23 cellular contexts compared by ENCODE assay signal in the genomic region with DNA sequence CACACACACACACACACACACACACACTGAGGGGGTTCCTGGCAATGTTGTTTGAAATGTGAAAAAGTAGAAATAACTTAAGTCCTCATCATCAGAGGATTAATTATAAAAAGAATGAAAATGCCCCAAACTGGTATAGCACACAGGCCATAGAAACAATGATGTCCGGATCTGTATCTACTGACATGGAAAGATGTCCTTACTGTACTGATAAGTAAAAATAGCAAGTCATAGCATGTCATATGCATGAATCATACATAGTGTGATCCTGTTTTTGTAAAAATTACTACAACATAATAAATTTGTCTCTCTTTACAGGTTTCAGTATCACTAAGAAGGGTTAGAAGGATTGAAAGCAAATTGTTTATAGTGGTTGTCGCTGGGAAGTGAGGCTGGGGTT.
DNase-seq lines count a peak whose midpoint lies in the region; ATAC-seq, FAIRE-seq and TF ChIP-seq lines count a peak whose summit lies in the region.
"Had no signal": no experiment of that assay in that cellular context is flagged by ENCODE, and none has a peak within 500 bp of the region (broad histone marks: within the 10 kb centered on the region; RNA-seq: fewer than 3 reads in every experiment).

No MANE protein-coding gene starts in this region.

- no peaks in the 10 kb centered on the region for H3K9me3 Mint-ChIP-seq in MCF 10A (ENCODE audit: unreplicated experiment)
- H3K9me3 Mint-ChIP-seq: activated CD4-positive, alpha-beta memory T cell treated with anti-CD3 and anti-CD28 coated beads for 36 hours; memory B cell; stimulated activated effector memory CD8-positive, alpha-beta T cell treated with anti-CD3 and anti-CD28 coated beads, Interleukin-12 subunit alpha, Interleukin-12 subunit beta, amount 100 ng/mL, for 72 hours had no signal

- H3K4me1 ChIP-seq in breast epithelium (no peaks in the 10 kb centered on the region), HepG2 (ENCODE audit: insufficient read depth, low read length) (no peaks in the 10 kb centered on the region), lower lobe of right lung (no peaks in the 10 kb centered on the region)

- H3K27ac ChIP-seq in breast epithelium (no peak overlapping the region), brain microvascular endothelial cell (peak overlapping the region; percentile 25), HepG2 (ENCODE audit: extremely low read length, insufficient read depth, low read length) (no peak overlapping the region), lower lobe of right lung (no peak overlapping the region)
- H3K27ac ChIP-seq: 22Rv1, skin epidermis had no signal

- WGBS in HepG2 (ENCODE audit: low lambda C conversion rate): 94% methylated on average over 2 of the region's 2 CpGs

- no peak overlapping the region for H3K4me3 Mint-ChIP-seq in MCF 10A (ENCODE audit: unreplicated experiment)
- H3K4me3 Mint-ChIP-seq: activated CD4-positive, alpha-beta memory T cell treated with anti-CD3 and anti-CD28 coated beads for 36 hours; memory B cell; stimulated activated effector memory CD8-positive, alpha-beta T cell treated with anti-CD3 and anti-CD28 coated beads, Interleukin-12 subunit alpha, Interleukin-12 subunit beta, amount 100 ng/mL, for 72 hours had no signal

- H3K9ac ChIP-seq in HepG2 (ENCODE audit: insufficient read depth, low read depth, low read length): no peak overlapping the region

- POLR2A ChIA-PET in MCF 10A (lab: Yijun Ruan, JAX): interaction anchor here (0.7 to 1.1 kb wide), 3 partner anchors 10 to 912 kb away, joined by 3 read pairs; partner anchors contain the start of gene PDCL
- POLR2A ChIA-PET in HepG2 (lab: Yijun Ruan, JAX): no interaction called here

- BruUV-seq in MCF 10A (replicated peaks; lab: Mats Ljungman, UMichigan) (no TSS peak), HepG2 (replicated peaks; lab: Mats Ljungman, UMichigan) (no TSS peak)

- no peak for TF ChIP-seq EP300 in HepG2 (IDR thresholded peaks at IDR 0.05; ENCODE audit: low read depth in 2 of 2, low read length in 2 of 2)
- TF ChIP-seq EP300 in HepG2 (CRISPR knock-in tag; IDR thresholded peaks at IDR 0.05; ENCODE audit: borderline replicate concordance): no peak

- intact Hi-C loops in MCF 10A (cut with micrococcal nuclease) (no loop called here), breast epithelium (cut with DNase I; ENCODE audit: low total_unique reads) (no loop called here), HepG2 (cut with micrococcal nuclease; ENCODE audit: unreplicated experiment) (no loop called here), lower lobe of right lung (cut with DNase I) (no loop called here)

- no peak overlapping the region for H3K4me2 ChIP-seq in HepG2 (ENCODE audit: low read depth, low read length)

- H3K9me3 ChIP-seq in breast epithelium (no peaks in the 10 kb centered on the region), HepG2 (ENCODE audit: low read length) (no peaks in the 10 kb centered on the region), lower lobe of right lung (no peaks in the 10 kb centered on the region)
- H3K9me3 ChIP-seq: Caco-2 had no signal

- ATAC-seq in HepG2 (no peak), lower lobe of right lung (no peak), HG02885 (IDR thresholded peaks at IDR 0.05; ENCODE audit: poor library complexity, unreplicated experiment) (no peak)
- ATAC-seq: Right ventricle myocardium inferior; stimulated activated effector memory CD8-positive, alpha-beta T cell treated with anti-CD3 and anti-CD28 coated beads, Interleukin-12 subunit alpha, Interleukin-12 subunit beta, amount 100 ng/mL, for 72 hours had no signal

- DNase-seq in MCF 10A (ENCODE audit: unreplicated experiment) (no peak), breast epithelium (ENCODE audit: low spot score in 2 of 2) (no peak), brain microvascular endothelial cell (peak; percentile 43), fibroblast of the aortic adventitia (ENCODE audit: low read depth) (peak; percentile 51), SW480 (ENCODE audit: low spot score) (no peak), HepG2 (ENCODE audit: low spot score) (no peak), lower lobe of right lung (no peak)
- DNase-seq: activated CD4-positive, alpha-beta memory T cell treated with anti-CD3 and anti-CD28 coated beads for 36 hours; activated gamma-delta T cell; Caco-2; GOT3; kidney glomerular epithelial cell; MM.1S; NCI-H146; NCI-H526; nucleus accumbens; stimulated activated CD4-positive, alpha-beta T cell treated with anti-CD3 and anti-CD28 coated beads, Interleukin-2, amount 100 ng/mL, for 24 hours had no signal

- in situ Hi-C loops in brain microvascular endothelial cell (cut with HindIII; ENCODE audit: low pct_ligation_motif_present, low sequenced_read_pairs): no loop called here
- in situ Hi-C loops in HepG2 (cut with HindIII; ENCODE audit: extremely low pct_ligation_motif_present, low pct_unique_long_range_greater_than_20kb): no loop called here

- FAIRE-seq in HepG2 (lab: Jason Lieb, UNC): no peak

- H3K27ac Mint-ChIP-seq in MCF 10A (ENCODE audit: low read depth, unreplicated experiment): peak overlapping the region; percentile 75
- H3K27ac Mint-ChIP-seq: activated CD4-positive, alpha-beta memory T cell treated with anti-CD3 and anti-CD28 coated beads for 36 hours; memory B cell; stimulated activated effector memory CD8-positive, alpha-beta T cell treated with anti-CD3 and anti-CD28 coated beads, Interleukin-12 subunit alpha, Interleukin-12 subunit beta, amount 100 ng/mL, for 72 hours had no signal

- TF ChIP-seq CTCF in MCF 10A (IDR thresholded peaks at IDR 0.05; ENCODE audit: unreplicated experiment) (no peak), breast epithelium (IDR thresholded peaks at IDR 0.05) (no peak), brain microvascular endothelial cell (IDR thresholded peaks at IDR 0.05; ENCODE audit: low read depth, low read length, missing control alignments) (no peak), fibroblast of the aortic adventitia (IDR thresholded peaks at IDR 0.05; ENCODE audit: insufficient read depth, low read length) (no peak), HepG2 (CRISPR knock-in tag; IDR thresholded peaks at IDR 0.05) (no peak), lower lobe of right lung (IDR thresholded peaks at IDR 0.05) (no peak)

- no peaks in the 10 kb centered on the region for H3K36me3 ChIP-seq in breast epithelium
- no peaks in the 10 kb centered on the region for H3K36me3 ChIP-seq in brain microvascular endothelial cell (replicated peaks)
- no peaks in the 10 kb centered on the region for H3K36me3 ChIP-seq in HepG2 (replicated peaks in 1 of 2; ENCODE audit: control insufficient read depth in 1 of 2, insufficient read depth in 2 of 2, low read length in 2 of 2)
- no peaks in the 10 kb centered on the region for H3K36me3 ChIP-seq in lower lobe of right lung

- H3K27me3 Mint-ChIP-seq in MCF 10A (ENCODE audit: insufficient read depth, unreplicated experiment): no peaks in the 10 kb centered on the region
- H3K27me3 Mint-ChIP-seq: activated CD4-positive, alpha-beta memory T cell treated with anti-CD3 and anti-CD28 coated beads for 36 hours had no signal

- no peaks in the 10 kb centered on the region for H3K27me3 ChIP-seq in breast epithelium
- no peaks in the 10 kb centered on the region for H3K27me3 ChIP-seq in brain microvascular endothelial cell (replicated peaks)
- no peaks in the 10 kb centered on the region for H3K27me3 ChIP-seq in HepG2 (ENCODE audit: control insufficient read depth in 1 of 2, insufficient read depth in 2 of 2, low read length in 2 of 2)
- H3K27me3 ChIP-seq in lower lobe of right lung (ENCODE audit: low read depth): no peaks in the 10 kb centered on the region

- H3K79me2 ChIP-seq in HepG2 (ENCODE audit: insufficient read depth, low read length): no peaks in the 10 kb centered on the region

- no peak for TF ChIP-seq RAD21 in HepG2 (CRISPR knock-in tag; IDR thresholded peaks at IDR 0.05)

- no peaks in the 10 kb centered on the region for H4K20me1 ChIP-seq in HepG2 (ENCODE audit: insufficient read depth, low read length)

- H3K36me3 Mint-ChIP-seq in MCF 10A (ENCODE audit: insufficient read depth, unreplicated experiment): peaks cover 9% of the 10 kb centered on the region
- H3K36me3 Mint-ChIP-seq: activated CD4-positive, alpha-beta memory T cell treated with anti-CD3 and anti-CD28 coated beads for 36 hours; stimulated activated effector memory CD8-positive, alpha-beta T cell treated with anti-CD3 and anti-CD28 coated beads, Interleukin-12 subunit alpha, Interleukin-12 subunit beta, amount 100 ng/mL, for 72 hours had no signal

- H3K4me3 ChIP-seq in breast epithelium: no peak overlapping the region
- H3K4me3 ChIP-seq in brain microvascular endothelial cell (ENCODE audit: low read depth, low read length): no peak overlapping the region
- H3K4me3 ChIP-seq in fibroblast of the aortic adventitia (ENCODE audit: low read depth, low read length): no peak overlapping the region
- H3K4me3 ChIP-seq in HepG2 (replicated peaks in 1 of 3; ENCODE audit: insufficient read depth in 1 of 3, low read depth in 2 of 3, low read length in 3 of 3): no peak overlapping the region
- H3K4me3 ChIP-seq in lower lobe of right lung: no peak overlapping the region
- H3K4me3 ChIP-seq: skin epidermis had no signal

- H3K4me1 Mint-ChIP-seq in MCF 10A (ENCODE audit: insufficient read depth, unreplicated experiment): peaks cover 8% of the 10 kb centered on the region
- H3K4me1 Mint-ChIP-seq: stimulated activated effector memory CD8-positive, alpha-beta T cell treated with anti-CD3 and anti-CD28 coated beads, Interleukin-12 subunit alpha, Interleukin-12 subunit beta, amount 100 ng/mL, for 72 hours had no signal

- no peak overlapping the region for H2AFZ ChIP-seq in HepG2 (ENCODE audit: low read length)

- TF ChIP-seq POLR2A in breast epithelium (IDR thresholded peaks at IDR 0.05): no peak
- TF ChIP-seq POLR2A in HepG2 (IDR thresholded peaks at IDR 0.05; ENCODE audit: insufficient read depth in 1 of 2, low read depth in 2 of 2, low read length in 2 of 2): no peak

- CTCF ChIA-PET in MCF 10A (lab: Yijun Ruan, JAX): interaction anchor here (1.0 kb wide), 1 partner anchor 12 kb away, joined by 5 read pairs; no protein-coding TSS in a partner anchor
- CTCF ChIA-PET in HepG2 (lab: Yijun Ruan, JAX; ENCODE audit: low intra/inter-chr PET ratio, low total read pairs): no interaction called here

TF ChIP-seq in HepG2, 621 proteins besides CTCF, POLR2A, EP300 and RAD21:
- TF ChIP-seq ARNT (IDR thresholded peaks at IDR 0.05) (no peak), ZNF33B (CRISPR knock-in tag; IDR thresholded peaks at IDR 0.05) (no peak), HOXD1 (CRISPR knock-in tag; IDR thresholded peaks at IDR 0.05) (no peak), ZEB1 (IDR thresholded peaks at IDR 0.05; ENCODE audit: insufficient replicate concordance, low read depth) (no peak)

Comparison
In these comparisons a context has a peak if more than half of its experiments do, and no peak if none do; other contexts are left out.
1. DNase-seq: peak in brain microvascular endothelial cell (single experiment) and fibroblast of the aortic adventitia (single experiment); none in MCF 10A (single experiment), breast epithelium (0 of 2), SW480 (single experiment), HepG2 (single experiment) and lower lobe of right lung (single experiment).